In the genomic region with DNA sequence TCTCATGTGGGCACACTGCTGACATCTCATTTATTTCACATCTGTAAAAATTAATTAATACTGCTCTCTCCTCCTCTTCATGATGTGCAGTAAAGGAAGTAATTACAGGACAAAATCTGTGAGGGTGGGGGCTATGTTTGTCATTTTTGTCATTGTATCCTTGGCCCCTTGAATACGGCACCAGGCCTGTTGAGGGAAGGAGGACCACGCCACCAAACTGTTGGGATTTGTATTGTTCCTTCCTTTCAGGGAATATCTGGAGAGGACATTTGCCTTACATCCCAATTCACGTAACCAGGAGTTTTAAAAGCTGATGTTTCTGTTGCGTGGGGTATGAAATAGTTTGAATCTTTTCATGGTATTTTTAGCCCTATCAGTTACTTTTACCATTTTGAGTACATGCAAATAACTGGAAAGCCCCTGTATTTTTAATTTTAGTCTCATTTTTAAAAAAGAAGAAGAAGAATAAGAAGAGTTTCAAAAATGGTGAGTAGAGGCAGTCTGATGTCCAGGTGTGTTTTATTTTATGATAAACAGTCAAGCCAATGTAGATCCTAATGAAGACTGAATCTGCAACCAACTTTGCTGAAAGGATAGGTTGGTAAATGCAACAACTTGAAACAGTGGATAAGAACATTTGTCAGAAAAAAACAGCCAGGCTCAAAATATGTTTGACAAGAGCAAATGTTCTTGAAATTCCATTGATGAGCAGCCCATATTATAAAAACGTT, we compare ENCODE assay signal across 14 cellular contexts. TPM values are rescaled to one million over a fixed set of nuclear protein-coding genes. Genes with fewer than 3 reads are reported as not detected.
DNase-seq lines count a peak whose midpoint lies in the region; ATAC-seq lines count a peak whose summit lies in the region.
"Had no signal": no experiment of that assay in that cellular context is flagged by ENCODE, and none has a peak within 500 bp of the region (broad histone marks: within the 10 kb centered on the region; RNA-seq: fewer than 3 reads in every experiment).

No MANE protein-coding gene starts in this region.

- DNase-seq in NCI-H146 (lab: John Stamatoyannopoulos, UW) (no peak), NCI-H187 (lab: John Stamatoyannopoulos, UW) (no peak), AG20443 (ENCODE audit: low spot score) (no peak)
- DNase-seq in activated CD4-positive, alpha-beta T cell treated with anti-CD3 and anti-CD28 coated beads, Interleukin-2, amount 10 ng/mL, durations not matched to agents 24 days and 14 days: no peak
- DNase-seq: activated CD4-positive, alpha-beta T cell treated with anti-CD3 and anti-CD28 coated beads for 4 hours; NCI-H187 treated with DMSO at 0.1 percent for 48 hours; NK-92 treated with Interleukin-12 subunit alpha and Interleukin-12 subunit beta, amount 100 ng/mL, for 24 hours; stimulated activated CD4-positive, alpha-beta T cell treated with anti-CD3 and anti-CD28 coated beads, Interleukin-15, amount 100 ng/mL, for 24 hours had no signal

- H3K27ac Mint-ChIP-seq in dendritic cell treated with granulocyte-macrophage colony-stimulating factor and Interleukin-4, amounts not matched to agents 40 ng/mL and 50 ng/mL, for 4 days: peak overlapping the region; percentile 32
- no peak overlapping the region for H3K27ac Mint-ChIP-seq in activated CD4-positive, alpha-beta T cell treated with anti-CD3 and anti-CD28 coated beads, Interleukin-2, amount 10 ng/mL, durations not matched to agents 24 days and 14 days
- H3K27ac Mint-ChIP-seq: activated T-helper 1 cell treated with anti-CD3 and anti-CD28 coated beads, Interleukin-12 subunit alpha, Interleukin-12 subunit beta, Interleukin-2, Interleukin-4 antibody, amounts not matched to agents 30 ng/mL and 10 ng/mL and 1 ng/mL, durations not matched to agents 14 hours and 24 hours and 36 hours had no signal

- peak overlapping the region; percentile 64; the same call in 1 of the 2 replicates for H3K4me3 ChIP-seq in GM08714 (ENCODE audit: low read length)
- H3K4me3 ChIP-seq: vagina had no signal

- H3K4me3 Mint-ChIP-seq in dendritic cell treated with granulocyte-macrophage colony-stimulating factor and Interleukin-4, amounts not matched to agents 40 ng/mL and 50 ng/mL, for 4 days: no peak overlapping the region
- no peak overlapping the region for H3K4me3 Mint-ChIP-seq in activated CD4-positive, alpha-beta T cell treated with anti-CD3 and anti-CD28 coated beads, Interleukin-2, amount 10 ng/mL, durations not matched to agents 24 days and 14 days
- H3K4me3 Mint-ChIP-seq: activated T-helper 1 cell treated with anti-CD3 and anti-CD28 coated beads, Interleukin-12 subunit alpha, Interleukin-12 subunit beta, Interleukin-2, Interleukin-4 antibody, amounts not matched to agents 30 ng/mL and 10 ng/mL and 1 ng/mL, durations not matched to agents 14 hours and 24 hours and 36 hours had no signal

- H3K9me3 Mint-ChIP-seq in dendritic cell treated with granulocyte-macrophage colony-stimulating factor and Interleukin-4, amounts not matched to agents 40 ng/mL and 50 ng/mL, for 4 days: no peaks in the 10 kb centered on the region
- H3K9me3 Mint-ChIP-seq in activated CD4-positive, alpha-beta T cell treated with anti-CD3 and anti-CD28 coated beads, Interleukin-2, amount 10 ng/mL, durations not matched to agents 24 days and 14 days: no peaks in the 10 kb centered on the region
- H3K9me3 Mint-ChIP-seq: activated T-helper 1 cell treated with anti-CD3 and anti-CD28 coated beads, Interleukin-12 subunit alpha, Interleukin-12 subunit beta, Interleukin-2, Interleukin-4 antibody, amounts not matched to agents 30 ng/mL and 10 ng/mL and 1 ng/mL, durations not matched to agents 14 hours and 24 hours and 36 hours had no signal

- peak; percentile 37 for ATAC-seq in GM19452 (IDR thresholded peaks at IDR 0.05; ENCODE audit: unreplicated experiment)
- peak; percentile 32 for ATAC-seq in HG03095 (IDR thresholded peaks at IDR 0.05; ENCODE audit: unreplicated experiment)

- H3K36me3 Mint-ChIP-seq in dendritic cell treated with granulocyte-macrophage colony-stimulating factor and Interleukin-4, amounts not matched to agents 40 ng/mL and 50 ng/mL, for 4 days (ENCODE audit: low read depth): peaks cover 72% of the 10 kb centered on the region
- peaks cover 17% of the 10 kb centered on the region for H3K36me3 Mint-ChIP-seq in activated CD4-positive, alpha-beta T cell treated with anti-CD3 and anti-CD28 coated beads, Interleukin-2, amount 10 ng/mL, durations not matched to agents 24 days and 14 days (ENCODE audit: low read depth)

- H3K4me1 Mint-ChIP-seq in dendritic cell treated with granulocyte-macrophage colony-stimulating factor and Interleukin-4, amounts not matched to agents 40 ng/mL and 50 ng/mL, for 4 days (ENCODE audit: low read depth): peaks cover 30% of the 10 kb centered on the region
- peaks cover 22% of the 10 kb centered on the region for H3K4me1 Mint-ChIP-seq in activated CD4-positive, alpha-beta T cell treated with anti-CD3 and anti-CD28 coated beads, Interleukin-2, amount 10 ng/mL, durations not matched to agents 24 days and 14 days

- H3K27me3 Mint-ChIP-seq in dendritic cell treated with granulocyte-macrophage colony-stimulating factor and Interleukin-4, amounts not matched to agents 40 ng/mL and 50 ng/mL, for 4 days: no peaks in the 10 kb centered on the region
- H3K27me3 Mint-ChIP-seq in activated CD4-positive, alpha-beta T cell treated with anti-CD3 and anti-CD28 coated beads, Interleukin-2, amount 10 ng/mL, durations not matched to agents 24 days and 14 days: no peaks in the 10 kb centered on the region

- intact Hi-C loops in dendritic cell treated with granulocyte-macrophage colony-stimulating factor and Interleukin-4, amounts not matched to agents 40 ng/mL and 50 ng/mL, for 4 days (cut with micrococcal nuclease): loop anchor here (5.0 kb wide), 1 partner anchor 52 kb away; no protein-coding TSS in a partner anchor
- intact Hi-C loops in activated CD4-positive, alpha-beta T cell treated with anti-CD3 and anti-CD28 coated beads, Interleukin-2, amount 10 ng/mL, durations not matched to agents 24 days and 14 days (cut with micrococcal nuclease): no loop called here

RNA-seq across cellular contexts. Expression of a gene that starts 54.3 kb away (rescaled TPM):
- 3.3 and 5.3 TPM in 2 replicates for total RNA-seq in activated CD4-positive, alpha-beta T cell treated with anti-CD3 and anti-CD28 coated beads, Interleukin-2, amount 10 ng/mL, durations not matched to agents 24 days and 14 days
